In genomic region chr9:38060688-38061087, GRCh38 we compare ENCODE assay signal across 24 cellular contexts. TPM values are rescaled to one million over a fixed set of nuclear protein-coding genes. Genes with fewer than 3 reads are reported as not detected.
DNase-seq lines count a peak whose midpoint lies in the region; ATAC-seq and TF ChIP-seq lines count a peak whose summit lies in the region.
"Had no signal": no experiment of that assay in that cellular context is flagged by ENCODE, and none has a peak within 500 bp of the region (broad histone marks: within the 10 kb centered on the region; RNA-seq: fewer than 3 reads in every experiment).

No MANE protein-coding gene starts in this region.

- peaks cover 0 to 89% of the 10 kb centered on the region in 2 experiments; a peak in 3 of 4 replicates for H3K79me1 ChIP-seq in IMR-90 (ENCODE audit: low read depth in 1 of 2, low read length in 2 of 2)

- DNase-seq in IMR-90 (no peak), body of pancreas (no peak), left lobe of liver (ENCODE audit: low spot score) (no peak), gastrocnemius medialis (no peak)
- no peak for DNase-seq in CD8-positive, alpha-beta memory T cell
- DNase-seq in activated CD4-positive, alpha-beta T cell treated with anti-CD3 and anti-CD28 coated beads for 4 hours = no peak
- DNase-seq in activated naive CD4-positive, alpha-beta T cell treated with anti-CD3 and anti-CD28 coated beads, Interleukin-2, amount 50 U/mL, for 16 hours = no peak
- no peak for DNase-seq in activated CD8-positive, alpha-beta T cell treated with anti-CD3 and anti-CD28 coated beads, Interleukin-2, amount 10 ng/mL, durations not matched to agents 7 days and 5 days
- DNase-seq: activated CD4-positive, alpha-beta memory T cell treated with anti-CD3 and anti-CD28 coated beads for 36 hours; activated CD4-positive, CD25-positive, alpha-beta regulatory T cell; activated naive CD8-positive, alpha-beta T cell treated with anti-CD3 and anti-CD28 coated beads, Interleukin-2, amount 50 U/mL, for 24 hours; effector CD4-positive, alpha-beta T cell; foreskin keratinocyte; NCI-H1694 treated with DMSO at 0.1 percent for 48 hours; NCI-H526 treated with DMSO at 0.1 percent for 48 hours; RPMI8226; stimulated activated CD4-positive, alpha-beta T cell treated with anti-CD3 and anti-CD28 coated beads, Interleukin-2, amount 100 ng/mL, for 24 hours; testis had no signal

- H4K91ac ChIP-seq in IMR-90 (ENCODE audit: insufficient read depth, low read depth, low read length) = no peak overlapping the region

- TF ChIP-seq RAD21 in IMR-90 (IDR thresholded peaks at IDR 0.05; ENCODE audit: low read length) = no peak

- H3K27me3 Mint-ChIP-seq in CD8-positive, alpha-beta memory T cell = peaks cover 5 to 6% of the 10 kb centered on the region in 2 donors
- peaks cover 14% of the 10 kb centered on the region for H3K27me3 Mint-ChIP-seq in activated CD8-positive, alpha-beta T cell treated with anti-CD3 and anti-CD28 coated beads, Interleukin-2, amount 10 ng/mL, durations not matched to agents 7 days and 5 days (ENCODE audit: low read depth)
- H3K27me3 Mint-ChIP-seq: activated CD4-positive, alpha-beta memory T cell treated with anti-CD3 and anti-CD28 coated beads for 36 hours; progenitor cell of endocrine pancreas had no signal

- no peak overlapping the region for H3K27ac ChIP-seq in IMR-90 (ENCODE audit: insufficient read depth, low read length)
- H3K27ac ChIP-seq in body of pancreas = peak overlapping the region in 3 of 4 donors; percentile 44 to 82 (median 79)
- H3K27ac ChIP-seq in gastrocnemius medialis = peak overlapping the region in 3 of 4 donors; percentile 44 to 59 (median 59)
- H3K27ac ChIP-seq in CD8-positive, alpha-beta memory T cell (ENCODE audit: low read depth, low read length) = no peak overlapping the region
- H3K27ac ChIP-seq: foreskin keratinocyte, testis had no signal

- peaks cover 98% of the 10 kb centered on the region for H4K20me1 ChIP-seq in IMR-90 (ENCODE audit: insufficient read depth, low read length)

- H3K36me3 Mint-ChIP-seq in CD8-positive, alpha-beta memory T cell = no peaks in the 10 kb centered on the region
- no peaks in the 10 kb centered on the region for H3K36me3 Mint-ChIP-seq in activated CD8-positive, alpha-beta T cell treated with anti-CD3 and anti-CD28 coated beads, Interleukin-2, amount 10 ng/mL, durations not matched to agents 7 days and 5 days (ENCODE audit: low read depth)
- H3K36me3 Mint-ChIP-seq: activated CD4-positive, alpha-beta memory T cell treated with anti-CD3 and anti-CD28 coated beads for 36 hours; stimulated activated effector memory CD8-positive, alpha-beta T cell treated with anti-CD3 and anti-CD28 coated beads, Interleukin-12 subunit alpha, Interleukin-12 subunit beta, amount 100 ng/mL, for 72 hours had no signal

- H3K4me1 ChIP-seq in IMR-90 (ENCODE audit: control insufficient read depth, insufficient read depth, low read length) (peaks cover 49% of the 10 kb centered on the region), body of pancreas (peaks cover 78% of the 10 kb centered on the region), gastrocnemius medialis (peaks cover 27 to 52% of the 10 kb centered on the region in 2 donors)
- no peaks in the 10 kb centered on the region for H3K4me1 ChIP-seq in CD8-positive, alpha-beta memory T cell (ENCODE audit: insufficient read depth, low read length)
- H3K4me1 ChIP-seq: testis had no signal

- H4K5ac ChIP-seq in IMR-90 (ENCODE audit: low read depth, low read length) = no peak overlapping the region

- H3K9me3 ChIP-seq in IMR-90 (ENCODE audit: control insufficient read depth, insufficient read depth, low read length) (no peaks in the 10 kb centered on the region), body of pancreas (no peaks in the 10 kb centered on the region), gastrocnemius medialis (no peaks in the 10 kb centered on the region)
- H3K9me3 ChIP-seq in CD8-positive, alpha-beta memory T cell (ENCODE audit: low read length) = no peaks in the 10 kb centered on the region
- H3K9me3 ChIP-seq: testis had no signal

- in situ Hi-C loops in IMR-90 (cut with MboI; ENCODE audit: low sequenced_read_pairs) = loop anchor here (5.0 to 25.0 kb wide), 3 partner anchors 38 to 573 kb away; partner anchors contain the start of gene POLR1E
- in situ Hi-C loops in gastrocnemius medialis (cut with MboI; ENCODE audit: low sequenced_read_pairs in 4 of 4) = loop anchor here in 1 of 4 donors (25.0 kb wide), 3 partner anchors 102 to 598 kb away; partner anchors contain the start of genes FBXO10, TOMM5 and ZBTB5

- TF ChIP-seq CTCF in IMR-90 (conservative IDR thresholded peaks at IDR 0.05; ENCODE audit: low read depth, low read length) (no peak), body of pancreas (IDR thresholded peaks at IDR 0.05) (no peak), gastrocnemius medialis (IDR thresholded peaks at IDR 0.05 in 4 of 5, conservative IDR thresholded peaks at IDR 0.05 in 1 of 5) (no peak)

- H2BK20ac ChIP-seq in IMR-90 (ENCODE audit: low read depth, low read length) = no peak overlapping the region

- no peak overlapping the region for H3K56ac ChIP-seq in IMR-90 (ENCODE audit: extremely low read depth, insufficient read depth, low read length)

- H3K9me1 ChIP-seq in IMR-90 (ENCODE audit: insufficient read depth, low read length) = peaks cover 60% of the 10 kb centered on the region

- peak overlapping the region; percentile 13; the same call in 1 of the 2 replicates for H2AK5ac ChIP-seq in IMR-90 (ENCODE audit: low read depth, low read length)

- H3K36me3 ChIP-seq in IMR-90 (ENCODE audit: control insufficient read depth, insufficient read depth, low read length) (peaks cover 26% of the 10 kb centered on the region), body of pancreas (replicated peaks in 1 of 2; ENCODE audit: insufficient read depth in 1 of 2, low read depth in 2 of 2) (no peaks in the 10 kb centered on the region), gastrocnemius medialis (no peaks in the 10 kb centered on the region)
- H3K36me3 ChIP-seq in CD8-positive, alpha-beta memory T cell (ENCODE audit: insufficient read depth, low read length) = no peaks in the 10 kb centered on the region

- H2AFZ ChIP-seq in IMR-90 (replicated peaks; ENCODE audit: low read length, poor library complexity) = no peak overlapping the region

- no peak overlapping the region for H3K4me3 Mint-ChIP-seq in CD8-positive, alpha-beta memory T cell
- no peak overlapping the region for H3K4me3 Mint-ChIP-seq in activated CD8-positive, alpha-beta T cell treated with anti-CD3 and anti-CD28 coated beads, Interleukin-2, amount 10 ng/mL, durations not matched to agents 7 days and 5 days
- H3K4me3 Mint-ChIP-seq: activated CD4-positive, alpha-beta memory T cell treated with anti-CD3 and anti-CD28 coated beads for 36 hours; activated naive CD8-positive, alpha-beta T cell treated with anti-CD3 and anti-CD28 coated beads, Interleukin-2, amount 50 U/mL, for 24 hours; CD14-positive monocyte; stimulated activated effector memory CD8-positive, alpha-beta T cell treated with anti-CD3 and anti-CD28 coated beads, Interleukin-12 subunit alpha, Interleukin-12 subunit beta, amount 100 ng/mL, for 72 hours had no signal

- no peak overlapping the region for H2BK15ac ChIP-seq in IMR-90 (ENCODE audit: low read depth, low read length)

- H4K8ac ChIP-seq in IMR-90 (ENCODE audit: low read depth in 2 of 2, low read length in 2 of 2) = no peak overlapping the region

- H3K27ac Mint-ChIP-seq in CD8-positive, alpha-beta memory T cell = no peak overlapping the region
- no peak overlapping the region for H3K27ac Mint-ChIP-seq in activated CD8-positive, alpha-beta T cell treated with anti-CD3 and anti-CD28 coated beads, Interleukin-2, amount 10 ng/mL, durations not matched to agents 7 days and 5 days
- H3K27ac Mint-ChIP-seq: activated CD4-positive, alpha-beta memory T cell treated with anti-CD3 and anti-CD28 coated beads for 36 hours; activated naive CD8-positive, alpha-beta T cell treated with anti-CD3 and anti-CD28 coated beads, Interleukin-2, amount 50 U/mL, for 24 hours; CD14-positive monocyte; progenitor cell of endocrine pancreas; stimulated activated effector memory CD8-positive, alpha-beta T cell treated with anti-CD3 and anti-CD28 coated beads, Interleukin-12 subunit alpha, Interleukin-12 subunit beta, amount 100 ng/mL, for 72 hours had no signal

- peak overlapping the region; percentile 19; the same call in 1 of the 2 replicates for H3K23ac ChIP-seq in IMR-90 (ENCODE audit: low read depth, low read length)

- no peak overlapping the region for H3K18ac ChIP-seq in IMR-90 (ENCODE audit: low read depth, low read length)

- 94% methylated on average over 2 of the region's 3 CpGs; no CpG with 5 or more reads in 1 of the 2 experiments for WGBS in IMR-90 (ENCODE audit: extremely low coverage in 2 of 2, insufficient read length in 1 of 2), 2 experiments
- 42 to 66% methylated on average over 2 to 3 of the region's 3 CpGs for WGBS in body of pancreas, 2 donors

- no peak overlapping the region for H3K4me3 ChIP-seq in IMR-90 (ENCODE audit: insufficient read depth, low read depth, low read length)
- no peak overlapping the region for H3K4me3 ChIP-seq in body of pancreas
- H3K4me3 ChIP-seq in gastrocnemius medialis = no peak overlapping the region
- H3K4me3 ChIP-seq in CD8-positive, alpha-beta memory T cell (ENCODE audit: low read length) = no peak overlapping the region
- H3K4me3 ChIP-seq: lung, skin epidermis, testis had no signal

- H2AK9ac ChIP-seq in IMR-90 (replicated peaks; ENCODE audit: low read depth, low read length, poor library complexity) = peak overlapping the region; percentile 28

- intact Hi-C loops in IMR-90 (cut with micrococcal nuclease) (no loop called here), body of pancreas (cut with DNase I) (loop anchor here (10.0 kb wide), 1 partner anchor 46 kb away; no protein-coding TSS in a partner anchor), gastrocnemius medialis (cut with DNase I; ENCODE audit: low total_unique reads) (loop anchor here (2.0 to 5.0 kb wide), 2 partner anchors 20 to 33 kb away; no protein-coding TSS in a partner anchor)

- ATAC-seq in IMR-90 (ENCODE audit: low read depth) = no peak
- ATAC-seq in body of pancreas = no peak
- ATAC-seq in left lobe of liver = peak; percentile 57
- ATAC-seq in gastrocnemius medialis = no peak
- ATAC-seq in activated CD8-positive, alpha-beta T cell treated with anti-CD3 and anti-CD28 coated beads, Interleukin-2, amount 10 ng/mL, durations not matched to agents 7 days and 5 days = no peak
- ATAC-seq: activated naive CD8-positive, alpha-beta T cell treated with anti-CD3 and anti-CD28 coated beads, Interleukin-2, amount 50 U/mL, for 24 hours; foreskin keratinocyte had no signal

- TF ChIP-seq POLR2A in IMR-90 (IDR thresholded peaks at IDR 0.05; ENCODE audit: low read depth, low read length) (no peak), body of pancreas (IDR thresholded peaks at IDR 0.05) (no peak), gastrocnemius medialis (IDR thresholded peaks at IDR 0.05) (no peak)

- H3K14ac ChIP-seq in IMR-90 (replicated peaks; ENCODE audit: low read depth, low read length) = no peak overlapping the region

- no peaks in the 10 kb centered on the region for H3K4me1 Mint-ChIP-seq in CD8-positive, alpha-beta memory T cell
- no peaks in the 10 kb centered on the region for H3K4me1 Mint-ChIP-seq in activated CD8-positive, alpha-beta T cell treated with anti-CD3 and anti-CD28 coated beads, Interleukin-2, amount 10 ng/mL, durations not matched to agents 7 days and 5 days (ENCODE audit: low read depth)

- POLR2A ChIA-PET in IMR-90 (lab: Charles Lee; ENCODE audit: unreplicated experiment) = interaction anchor here (0.6 kb wide), 1 partner anchor 13 kb away, joined by 3 read pairs; no protein-coding TSS in a partner anchor
- POLR2A ChIA-PET in CD8-positive, alpha-beta memory T cell (lab: Charles Lee) = no interaction called here
- POLR2A ChIA-PET in activated CD8-positive, alpha-beta T cell treated with anti-CD3 and anti-CD28 coated beads, Interleukin-2, amount 10 ng/mL, durations not matched to agents 7 days and 5 days (lab: Charles Lee) = interaction anchor here (0.7 kb wide), 1 partner anchor 23 kb away, joined by 3 read pairs; no protein-coding TSS in a partner anchor

- H3K4me2 ChIP-seq in IMR-90 (ENCODE audit: low read depth, low read length) = no peak overlapping the region

- H3K9ac ChIP-seq in IMR-90 (ENCODE audit: low read depth, low read length) = no peak overlapping the region

- no peaks in the 10 kb centered on the region for H3K9me3 Mint-ChIP-seq in CD8-positive, alpha-beta memory T cell
- H3K9me3 Mint-ChIP-seq in activated CD8-positive, alpha-beta T cell treated with anti-CD3 and anti-CD28 coated beads, Interleukin-2, amount 10 ng/mL, durations not matched to agents 7 days and 5 days (ENCODE audit: insufficient read depth) = no peaks in the 10 kb centered on the region
- H3K9me3 Mint-ChIP-seq: activated CD4-positive, alpha-beta memory T cell treated with anti-CD3 and anti-CD28 coated beads for 36 hours; activated naive CD8-positive, alpha-beta T cell treated with anti-CD3 and anti-CD28 coated beads, Interleukin-2, amount 50 U/mL, for 24 hours; brain; CD14-positive monocyte; stimulated activated effector memory CD8-positive, alpha-beta T cell treated with anti-CD3 and anti-CD28 coated beads, Interleukin-12 subunit alpha, Interleukin-12 subunit beta, amount 100 ng/mL, for 72 hours had no signal

- dilution Hi-C loops in IMR-90 (cut with HindIII; ENCODE audit: low sequenced_read_pairs, unreplicated experiment) = loop anchor here (25.0 kb wide), 1 partner anchor 123 kb away; no protein-coding TSS in a partner anchor

- no peak overlapping the region for H3K4ac ChIP-seq in IMR-90 (ENCODE audit: low read depth, low read length)

- no TSS peak for BruUV-seq in IMR-90 (replicated peaks; lab: Mats Ljungman, UMichigan)

- H2BK120ac ChIP-seq in IMR-90 (ENCODE audit: low read depth, low read length) = no peak overlapping the region

- CTCF ChIA-PET in IMR-90 (lab: Yijun Ruan, JAX) = interaction anchor here (0.6 to 1.0 kb wide), 2 partner anchors 15 to 147 kb away, joined by 3 to 4 read pairs; no protein-coding TSS in a partner anchor
- CTCF ChIA-PET in CD8-positive, alpha-beta memory T cell (lab: Charles Lee) = no interaction called here
- CTCF ChIA-PET in activated CD8-positive, alpha-beta T cell treated with anti-CD3 and anti-CD28 coated beads, Interleukin-2, amount 10 ng/mL, durations not matched to agents 7 days and 5 days (lab: Charles Lee) = no interaction called here

- no peak overlapping the region for H2BK5ac ChIP-seq in IMR-90 (ENCODE audit: low read depth, low read length, poor library complexity, severe bottlenecking)

- H3K27me3 ChIP-seq in IMR-90 (ENCODE audit: control insufficient read depth, insufficient read depth, low read length) (no peaks in the 10 kb centered on the region), body of pancreas (no peaks in the 10 kb centered on the region), gastrocnemius medialis (no peaks in the 10 kb centered on the region)
- no peaks in the 10 kb centered on the region for H3K27me3 ChIP-seq in CD8-positive, alpha-beta memory T cell (ENCODE audit: insufficient read depth, low read length, poor library complexity, severe bottlenecking)
- H3K27me3 ChIP-seq: foreskin keratinocyte, testis had no signal

RNA-seq across cellular contexts. Expression of gene SHB, which starts 8.3 kb away (rescaled TPM):
- total RNA-seq in IMR-90 (2012; rRNA removed) (6.1 and 7.8 TPM in 2 replicates), body of pancreas (10 to 100 TPM; 25.2 to 29.3 TPM), left lobe of liver (14.1 TPM), gastrocnemius medialis (1 to 10 TPM; 1.2 to 6.1 (median 4.6) TPM)
- polyA plus RNA-seq in IMR-90 (2012; rRNA removed) = 20.4 and 22.9 TPM in 2 replicates
- 15.8 and 28.1 TPM in 2 replicates for polyA plus RNA-seq in IMR-90 (2012; cell fraction: cytosol; rRNA removed)
- polyA plus RNA-seq in IMR-90 (2012; cell fraction: nucleus; rRNA removed; ENCODE audit: low replicate concordance) = 36.9 and 39.5 TPM in 2 replicates
- total RNA-seq in CD8-positive, alpha-beta memory T cell = 1 to 10 TPM; 1.8 TPM
- 0.64 TPM for polyA plus RNA-seq in CD8-positive, alpha-beta memory T cell
- under 1 TPM; 0.57 to 0.58 TPM for total RNA-seq in activated CD8-positive, alpha-beta T cell treated with anti-CD3 and anti-CD28 coated beads, Interleukin-2, amount 10 ng/mL, durations not matched to agents 7 days and 5 days

Comparison
In these comparisons a context has a peak if more than half of its experiments do, and no peak if none do; other contexts are left out.
1. H3K27ac ChIP-seq: peak in body of pancreas (3 of 4) and gastrocnemius medialis (3 of 4); none in IMR-90 (single experiment) and CD8-positive, alpha-beta memory T cell (single experiment).